Comparison of ENCODE assay signal across 33 cellular contexts in the genomic region with DNA sequence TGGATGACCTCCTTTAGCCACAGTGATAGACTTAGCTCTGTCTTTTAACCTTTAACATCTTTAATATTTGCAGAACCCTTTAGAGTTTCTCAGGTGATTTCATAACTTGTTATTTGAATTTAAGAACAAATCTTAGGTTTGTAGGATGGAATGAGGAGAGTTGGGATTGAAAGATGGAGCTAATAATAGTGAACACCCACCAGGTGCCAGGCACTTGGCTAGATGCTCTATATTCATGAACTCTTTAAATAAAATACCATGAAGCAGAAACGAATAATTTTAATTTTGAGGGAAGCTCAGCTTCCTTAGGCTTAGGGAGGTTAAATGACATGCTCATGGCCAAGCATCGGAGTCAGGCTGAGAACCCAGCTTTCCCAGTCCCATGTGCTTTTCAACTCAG.
"Had no signal": no experiment of that assay in that cellular context is flagged by ENCODE, and none has a peak within 500 bp of the region (broad histone marks: within the 10 kb centered on the region; RNA-seq: fewer than 3 reads in every experiment).

No MANE protein-coding gene starts in this region.

- H3K36me3 Mint-ChIP-seq: activated naive CD4-positive, alpha-beta T cell treated with anti-CD3 and anti-CD28 coated beads, Interleukin-2, amount 10 ng/mL, durations not matched to agents 7 days and 5 days; activated naive CD4-positive, alpha-beta T cell treated with anti-CD3 and anti-CD28 coated beads, Interleukin-2, amount 50 U/mL, for 72 hours; activated naive CD8-positive, alpha-beta T cell; activated naive CD8-positive, alpha-beta T cell treated with anti-CD3 and anti-CD28 coated beads for 36 hours; activated naive CD8-positive, alpha-beta T cell treated with anti-CD3 and anti-CD28 coated beads, Interleukin-2, amount 10 ng/mL, durations not matched to agents 7 days and 5 days; brain had no signal

- H3K27ac ChIP-seq: adrenal gland, ascending aorta, body of pancreas, brain microvascular endothelial cell, breast epithelium, cardiac muscle cell had no signal

- H3K27ac Mint-ChIP-seq: activated naive CD4-positive, alpha-beta T cell treated with anti-CD3 and anti-CD28 coated beads, Interleukin-2, amount 10 ng/mL, durations not matched to agents 7 days and 5 days; activated naive CD4-positive, alpha-beta T cell treated with anti-CD3 and anti-CD28 coated beads, Interleukin-2, amount 50 U/mL, for 24 hours; activated naive CD4-positive, alpha-beta T cell treated with anti-CD3 and anti-CD28 coated beads, Interleukin-2, amount 50 U/mL, for 72 hours; activated naive CD8-positive, alpha-beta T cell; activated naive CD8-positive, alpha-beta T cell treated with anti-CD3 and anti-CD28 coated beads for 36 hours; activated naive CD8-positive, alpha-beta T cell treated with anti-CD3 and anti-CD28 coated beads, Interleukin-2, amount 10 ng/mL, durations not matched to agents 7 days and 5 days; activated naive CD8-positive, alpha-beta T cell treated with anti-CD3 and anti-CD28 coated beads, Interleukin-2, amount 50 U/mL, for 24 hours; activated T-cell treated with anti-CD3 and anti-CD28 coated beads, Interleukin-2, amount 50 U/mL, for 24 hours; activated T-cell treated with anti-CD3 and anti-CD28 coated beads, Interleukin-2, amount 50 U/mL, for 72 hours; activated T-helper 1 cell treated with anti-CD3 and anti-CD28 coated beads, Interleukin-12 subunit alpha, Interleukin-12 subunit beta, Interleukin-2, Interleukin-4 antibody, amounts not matched to agents 30 ng/mL and 10 ng/mL and 1 ng/mL, durations not matched to agents 14 hours and 24 hours and 36 hours; activated T-helper 17 cell treated with anti-CD3 and anti-CD28 coated beads, Interleukin-2, amount 50 U/mL, for 72 hours; activated T-helper 2 cell treated with anti-CD3 and anti-CD28 coated beads, Interferon-gamma antibody, Interleukin-2, Interleukin-4, amounts not matched to agents 10 μg/mL and 5 μg/mL and 100 μg/mL, durations not matched to agents 14 hours and 24 hours and 36 hours had no signal

- H3K9me3 Mint-ChIP-seq: activated naive CD4-positive, alpha-beta T cell treated with anti-CD3 and anti-CD28 coated beads, Interleukin-2, amount 10 ng/mL, durations not matched to agents 7 days and 5 days; activated naive CD4-positive, alpha-beta T cell treated with anti-CD3 and anti-CD28 coated beads, Interleukin-2, amount 50 U/mL, for 24 hours; activated naive CD4-positive, alpha-beta T cell treated with anti-CD3 and anti-CD28 coated beads, Interleukin-2, amount 50 U/mL, for 72 hours; activated naive CD8-positive, alpha-beta T cell treated with anti-CD3 and anti-CD28 coated beads for 36 hours; activated naive CD8-positive, alpha-beta T cell treated with anti-CD3 and anti-CD28 coated beads, Interleukin-2, amount 50 U/mL, for 24 hours; activated T-cell treated with anti-CD3 and anti-CD28 coated beads, Interleukin-2, amount 50 U/mL, for 24 hours; activated T-cell treated with anti-CD3 and anti-CD28 coated beads, Interleukin-2, amount 50 U/mL, for 4 hours; activated T-cell treated with anti-CD3 and anti-CD28 coated beads, Interleukin-2, amount 50 U/mL, for 72 hours; activated T-helper 1 cell treated with anti-CD3 and anti-CD28 coated beads, Interleukin-12 subunit alpha, Interleukin-12 subunit beta, Interleukin-2, Interleukin-4 antibody, amounts not matched to agents 30 ng/mL and 10 ng/mL and 1 ng/mL, durations not matched to agents 14 hours and 24 hours and 36 hours; activated T-helper 17 cell treated with anti-CD3 and anti-CD28 coated beads, Interleukin-2, amount 50 U/mL, for 72 hours; activated T-helper 2 cell treated with anti-CD3 and anti-CD28 coated beads, Interferon-gamma antibody, Interleukin-2, Interleukin-4, amounts not matched to agents 10 μg/mL and 5 μg/mL and 100 μg/mL, durations not matched to agents 14 hours and 24 hours and 36 hours; central memory CD8-positive, alpha-beta T cell had no signal

- DNase-seq: activated effector memory CD4-positive, alpha-beta T cell treated with anti-CD3 and anti-CD28 coated beads, Interleukin-2, amount 50 U/mL, for 16 hours; activated effector memory CD4-positive, alpha-beta T cell treated with Interleukin-2 at 50 U/mL for 16 hours; activated gamma-delta T cell; activated gamma-delta T cell treated with Interleukin-2 at 50 U/mL for 16 hours; activated naive CD4-positive, alpha-beta T cell; activated naive CD4-positive, alpha-beta T cell treated with anti-CD3 and anti-CD28 coated beads, Interleukin-2, amount 10 ng/mL, durations not matched to agents 7 days and 5 days; activated naive CD4-positive, alpha-beta T cell treated with anti-CD3 and anti-CD28 coated beads, Interleukin-2, amount 50 U/mL, for 16 hours; activated naive CD4-positive, alpha-beta T cell treated with Interleukin-2 at 50 U/mL for 16 hours; activated naive CD8-positive, alpha-beta T cell treated with anti-CD3 and anti-CD28 coated beads for 36 hours; activated naive CD8-positive, alpha-beta T cell treated with anti-CD3 and anti-CD28 coated beads, Interleukin-2, amount 10 ng/mL, durations not matched to agents 7 days and 5 days; activated naive CD8-positive, alpha-beta T cell treated with anti-CD3 and anti-CD28 coated beads, Interleukin-2, amount 50 U/mL, for 24 hours; activated T-cell treated with anti-CD3 and anti-CD28 coated beads, Interleukin-2, amount 50 U/mL, for 1 hour; activated T-cell treated with anti-CD3 and anti-CD28 coated beads, Interleukin-2, amount 50 U/mL, for 24 hours; activated T-cell treated with anti-CD3 and anti-CD28 coated beads, Interleukin-2, amount 50 U/mL, for 4 hours; activated T-cell treated with anti-CD3 and anti-CD28 coated beads, Interleukin-2, amount 50 U/mL, for 48 hours; activated T-cell treated with anti-CD3 and anti-CD28 coated beads, Interleukin-2, amount 50 U/mL, for 72 hours; adrenal gland; amniotic stem cell; aorta; body of pancreas; brain microvascular endothelial cell; central memory CD4-positive, alpha-beta T cell had no signal

- H3K27me3 Mint-ChIP-seq: activated naive CD8-positive, alpha-beta T cell had no signal

- H3K4me1 Mint-ChIP-seq: activated naive CD4-positive, alpha-beta T cell treated with anti-CD3 and anti-CD28 coated beads, Interleukin-2, amount 10 ng/mL, durations not matched to agents 7 days and 5 days; activated naive CD4-positive, alpha-beta T cell treated with anti-CD3 and anti-CD28 coated beads, Interleukin-2, amount 50 U/mL, for 24 hours; activated naive CD8-positive, alpha-beta T cell treated with anti-CD3 and anti-CD28 coated beads for 36 hours; activated naive CD8-positive, alpha-beta T cell treated with anti-CD3 and anti-CD28 coated beads, Interleukin-2, amount 10 ng/mL, durations not matched to agents 7 days and 5 days; activated naive CD8-positive, alpha-beta T cell treated with anti-CD3 and anti-CD28 coated beads, Interleukin-2, amount 50 U/mL, for 24 hours; activated T-helper 17 cell treated with anti-CD3 and anti-CD28 coated beads, Interleukin-2, amount 50 U/mL, for 72 hours; brain; central memory CD8-positive, alpha-beta T cell had no signal

- H3K4me3 Mint-ChIP-seq: activated naive CD4-positive, alpha-beta T cell treated with anti-CD3 and anti-CD28 coated beads, Interleukin-2, amount 10 ng/mL, durations not matched to agents 7 days and 5 days; activated naive CD4-positive, alpha-beta T cell treated with anti-CD3 and anti-CD28 coated beads, Interleukin-2, amount 50 U/mL, for 24 hours; activated naive CD8-positive, alpha-beta T cell; activated naive CD8-positive, alpha-beta T cell treated with anti-CD3 and anti-CD28 coated beads for 36 hours; activated naive CD8-positive, alpha-beta T cell treated with anti-CD3 and anti-CD28 coated beads, Interleukin-2, amount 10 ng/mL, durations not matched to agents 7 days and 5 days; activated naive CD8-positive, alpha-beta T cell treated with anti-CD3 and anti-CD28 coated beads, Interleukin-2, amount 50 U/mL, for 24 hours; activated T-cell treated with anti-CD3 and anti-CD28 coated beads, Interleukin-2, amount 50 U/mL, for 24 hours; activated T-cell treated with anti-CD3 and anti-CD28 coated beads, Interleukin-2, amount 50 U/mL, for 4 hours; activated T-cell treated with anti-CD3 and anti-CD28 coated beads, Interleukin-2, amount 50 U/mL, for 72 hours; activated T-helper 1 cell treated with anti-CD3 and anti-CD28 coated beads, Interleukin-12 subunit alpha, Interleukin-12 subunit beta, Interleukin-2, Interleukin-4 antibody, amounts not matched to agents 30 ng/mL and 10 ng/mL and 1 ng/mL, durations not matched to agents 14 hours and 24 hours and 36 hours; activated T-helper 17 cell treated with anti-CD3 and anti-CD28 coated beads, Interleukin-2, amount 50 U/mL, for 72 hours; brain; central memory CD8-positive, alpha-beta T cell had no signal
